Comparison of ENCODE assay signal across 8 cellular contexts in the genomic region with DNA sequence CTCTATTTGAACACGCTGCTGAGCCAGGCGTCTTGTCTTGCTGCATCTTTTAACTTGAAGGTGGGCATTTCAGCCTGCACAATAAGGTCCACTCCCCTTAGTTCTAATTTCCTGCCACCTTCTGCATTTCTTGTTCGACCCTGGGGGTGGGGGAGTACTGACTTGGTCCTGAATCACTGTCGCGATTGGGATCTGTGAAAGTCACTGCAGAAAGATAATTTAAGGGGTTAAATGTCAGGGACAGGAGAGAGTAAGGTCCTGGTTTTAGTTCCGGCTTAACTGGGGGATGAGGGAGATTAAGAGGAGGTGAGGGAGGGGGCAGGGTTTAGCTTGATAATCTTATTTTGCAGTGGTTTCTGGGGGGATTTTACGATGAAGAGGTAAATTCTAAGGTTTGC.
DNase-seq lines count a peak whose midpoint lies in the region; ATAC-seq and TF ChIP-seq lines count a peak whose summit lies in the region.

No MANE protein-coding gene starts in this region.

- H3K9me2 ChIP-seq in SK-N-SH = no peaks in the 10 kb centered on the region

- H3K9ac ChIP-seq in SK-N-SH = peak overlapping the region; percentile 18; the same call in 1 of the 2 replicates
- no peak overlapping the region for H3K9ac ChIP-seq in fibroblast of lung (ENCODE audit: insufficient read depth, low read length)

- H3K4me3 ChIP-seq in SK-N-SH (ENCODE audit: low read depth in 2 of 2, low read length in 1 of 2) = peak overlapping the region; percentile 40 to 61
- peak overlapping the region in 3 of 4 experiments; percentile 36 to 56 (median 37) for H3K4me3 ChIP-seq in fibroblast of lung (replicated peaks in 1 of 4; ENCODE audit: control extremely low read depth in 1 of 4, insufficient read depth in 1 of 4, low read depth in 3 of 4, low read length in 4 of 4)

- DNase-seq in Caki2 (ENCODE audit: low read depth) (peak; percentile 14), SK-N-SH (no peak), fibroblast of lung (ENCODE audit: low read depth in 2 of 2) (no peak), progenitor cell of endocrine pancreas (ENCODE audit: low spot score, unreplicated experiment) (no peak), dermis blood vessel endothelial cell (no peak), iPS-NIHi7 (ENCODE audit: extremely low spot score) (no peak), mesenteric fat pad (ENCODE audit: low spot score) (no peak)

- H3K79me2 ChIP-seq in SK-N-SH (ENCODE audit: insufficient read depth) (no peaks in the 10 kb centered on the region), fibroblast of lung (ENCODE audit: control insufficient read depth, insufficient read depth, low read length) (no peaks in the 10 kb centered on the region)

- H2AFZ ChIP-seq in SK-N-SH (ENCODE audit: low read depth) (peak overlapping the region; percentile 86; the same call in 1 of the 2 replicates), fibroblast of lung (ENCODE audit: low read length) (peak overlapping the region; percentile 70)

- H3K4me1 ChIP-seq in SK-N-SH (ENCODE audit: control insufficient read depth in 1 of 2, insufficient read depth in 2 of 2, low read depth in 1 of 2, low read length in 1 of 2) (peaks cover 7 to 42% of the 10 kb centered on the region in 2 experiments; a peak in 2 of 4 replicates), fibroblast of lung (ENCODE audit: control insufficient read depth, extremely low read depth, insufficient read depth, low read length) (peaks cover 4% of the 10 kb centered on the region)

- no peak for TF ChIP-seq RAD21 in SK-N-SH (IDR thresholded peaks at IDR 0.05; ENCODE audit: low read length)

- POLR2A ChIA-PET in SK-N-SH (lab: Yijun Ruan, JAX) = interaction anchor here (1.0 to 2.0 kb wide), 3 partner anchors 125 to 146 kb away, joined by 4 to 12 read pairs (median 4); a partner anchor contains a TSS

- H3K36me3 ChIP-seq in SK-N-SH (replicated peaks in 1 of 2; ENCODE audit: control insufficient read depth in 1 of 2, insufficient read depth in 2 of 2, low read length in 1 of 2) = no peaks in the 10 kb centered on the region
- H3K36me3 ChIP-seq in fibroblast of lung (ENCODE audit: control insufficient read depth, insufficient read depth, low read length) = no peaks in the 10 kb centered on the region

- peaks cover 26% of the 10 kb centered on the region for H3K4me1 Mint-ChIP-seq in progenitor cell of endocrine pancreas (ENCODE audit: low read depth)

- H3K9me3 Mint-ChIP-seq in progenitor cell of endocrine pancreas (ENCODE audit: low read depth) = no peaks in the 10 kb centered on the region

- peaks cover 3% of the 10 kb centered on the region for H3K27me3 Mint-ChIP-seq in progenitor cell of endocrine pancreas

- TF ChIP-seq CTCF in SK-N-SH (IDR thresholded peaks at IDR 0.05) (no peak), fibroblast of lung (conservative IDR thresholded peaks at IDR 0.05 in 1 of 2, IDR thresholded peaks at IDR 0.05 in 1 of 2; ENCODE audit: low read depth in 1 of 2, low read length in 2 of 2) (no peak), progenitor cell of endocrine pancreas (IDR thresholded peaks at IDR 0.05; ENCODE audit: unreplicated experiment) (no peak)

- H3K4me3 Mint-ChIP-seq in progenitor cell of endocrine pancreas (ENCODE audit: low read depth) = peak overlapping the region; percentile 76

- no peak for TF ChIP-seq EP300 in SK-N-SH (IDR thresholded peaks at IDR 0.05; ENCODE audit: borderline replicate concordance in 1 of 2, low read depth in 1 of 2, low read length in 1 of 2)

- H3K36me3 Mint-ChIP-seq in progenitor cell of endocrine pancreas (ENCODE audit: insufficient read depth) = no peaks in the 10 kb centered on the region

- H3K9me3 ChIP-seq in SK-N-SH (no peaks in the 10 kb centered on the region), fibroblast of lung (ENCODE audit: control insufficient read depth, insufficient read depth, low read depth, low read length) (no peaks in the 10 kb centered on the region)

- 29% methylated on average over 7 of the region's 7 CpGs for WGBS in SK-N-SH (ENCODE audit: low lambda C conversion rate)

- H3K4me2 ChIP-seq in SK-N-SH (peak overlapping the region; percentile 86), fibroblast of lung (ENCODE audit: extremely low read depth, insufficient read depth, low read length) (peak overlapping the region; percentile 95)

- peaks cover 2% of the 10 kb centered on the region for H3F3A ChIP-seq in SK-N-SH (replicated peaks; ENCODE audit: insufficient read depth)

- no peaks in the 10 kb centered on the region for H4K20me1 ChIP-seq in SK-N-SH (ENCODE audit: insufficient read depth)
- no peaks in the 10 kb centered on the region for H4K20me1 ChIP-seq in fibroblast of lung (ENCODE audit: control insufficient read depth, extremely low read depth, insufficient read depth, low read length)

- H3K27me3 ChIP-seq in SK-N-SH (ENCODE audit: insufficient read depth) (no peaks in the 10 kb centered on the region), fibroblast of lung (ENCODE audit: control insufficient read depth, insufficient read depth, low read length) (no peaks in the 10 kb centered on the region)

- CTCF ChIA-PET in SK-N-SH (lab: Yijun Ruan, JAX) = interaction anchor here (0.9 to 7.6 kb wide), 10 partner anchors 10 to 278 kb away, joined by 3 to 41 read pairs (median 4); a partner anchor contains a TSS

- H3K27ac ChIP-seq in SK-N-SH (ENCODE audit: low read depth in 2 of 2, low read length in 1 of 2) (peak overlapping the region in 1 of 2 experiments; percentile 84; a peak in 2 of 4 replicates), fibroblast of lung (ENCODE audit: insufficient read depth, low read length) (no peak overlapping the region)

- ATAC-seq in GM18520 (IDR thresholded peaks at IDR 0.05; ENCODE audit: unreplicated experiment) = no peak

- in situ Hi-C loops in Caki2 (cut with HindIII; ENCODE audit: low pct_unique_long_range_greater_than_20kb, low sequenced_read_pairs) = no loop called here

- peak overlapping the region; percentile 96 for H3K27ac Mint-ChIP-seq in progenitor cell of endocrine pancreas

TF ChIP-seq in SK-N-SH, 30 proteins besides CTCF, POLR2A, EP300 and RAD21:
- TF ChIP-seq RXRA (IDR thresholded peaks at IDR 0.05; ENCODE audit: borderline replicate concordance, low read depth) (no peak), FOSL2 (IDR thresholded peaks at IDR 0.05; ENCODE audit: borderline replicate concordance, low read depth) (no peak), GATA2 (CRISPR knock-in tag; IDR thresholded peaks at IDR 0.05) (no peak), TCF12 (IDR thresholded peaks at IDR 0.05) (no peak), POLR2AphosphoS5 (IDR thresholded peaks at IDR 0.05; ENCODE audit: low read depth, low read length) (no peak), CHD2 (IDR thresholded peaks at IDR 0.05; ENCODE audit: low read length, partially characterized antibody) (no peak), MXI1 (IDR thresholded peaks at IDR 0.05; ENCODE audit: low read depth, low read length) (no peak), JUND (IDR thresholded peaks at IDR 0.05) (no peak), SMC3 (IDR thresholded peaks at IDR 0.05; ENCODE audit: low read depth, low read length) (no peak), YY1 (IDR thresholded peaks at IDR 0.05; ENCODE audit: low read depth) (no peak), FOXM1 (IDR thresholded peaks at IDR 0.05; ENCODE audit: low read depth) (no peak), NFIC (IDR thresholded peaks at IDR 0.05; ENCODE audit: borderline replicate concordance) (no peak)
- TF ChIP-seq, protein P1, sequence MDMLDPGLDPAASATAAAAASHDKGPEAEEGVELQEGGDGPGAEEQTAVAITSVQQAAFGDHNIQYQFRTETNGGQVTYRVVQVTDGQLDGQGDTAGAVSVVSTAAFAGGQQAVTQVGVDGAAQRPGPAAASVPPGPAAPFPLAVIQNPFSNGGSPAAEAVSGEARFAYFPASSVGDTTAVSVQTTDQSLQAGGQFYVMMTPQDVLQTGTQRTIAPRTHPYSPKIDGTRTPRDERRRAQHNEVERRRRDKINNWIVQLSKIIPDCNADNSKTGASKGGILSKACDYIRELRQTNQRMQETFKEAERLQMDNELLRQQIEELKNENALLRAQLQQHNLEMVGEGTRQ (IDR thresholded peaks at IDR 0.05; ENCODE audit: borderline replicate concordance, low read depth, low read length) = no peak
- TF ChIP-seq, protein P2, sequence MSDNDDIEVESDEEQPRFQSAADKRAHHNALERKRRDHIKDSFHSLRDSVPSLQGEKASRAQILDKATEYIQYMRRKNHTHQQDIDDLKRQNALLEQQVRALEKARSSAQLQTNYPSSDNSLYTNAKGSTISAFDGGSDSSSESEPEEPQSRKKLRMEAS (IDR thresholded peaks at IDR 0.05; ENCODE audit: low read depth) = no peak
- TF ChIP-seq, protein P3, sequence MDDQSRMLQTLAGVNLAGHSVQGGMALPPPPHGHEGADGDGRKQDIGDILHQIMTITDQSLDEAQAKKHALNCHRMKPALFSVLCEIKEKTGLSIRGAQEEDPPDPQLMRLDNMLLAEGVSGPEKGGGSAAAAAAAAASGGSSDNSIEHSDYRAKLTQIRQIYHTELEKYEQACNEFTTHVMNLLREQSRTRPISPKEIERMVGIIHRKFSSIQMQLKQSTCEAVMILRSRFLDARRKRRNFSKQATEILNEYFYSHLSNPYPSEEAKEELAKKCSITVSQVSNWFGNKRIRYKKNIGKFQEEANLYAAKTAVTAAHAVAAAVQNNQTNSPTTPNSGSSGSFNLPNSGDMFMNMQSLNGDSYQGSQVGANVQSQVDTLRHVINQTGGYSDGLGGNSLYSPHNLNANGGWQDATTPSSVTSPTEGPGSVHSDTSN (IDR thresholded peaks at IDR 0.05) = no peak
